In genomic region chr15:101162701-101163483, GRCh38 we compare ENCODE assay signal across 14 cellular contexts.
DNase-seq lines count a peak whose midpoint lies in the region; ATAC-seq and TF ChIP-seq lines count a peak whose summit lies in the region.
"Had no signal": no experiment of that assay in that cellular context is flagged by ENCODE, and none has a peak within 500 bp of the region (broad histone marks: within the 10 kb centered on the region; RNA-seq: fewer than 3 reads in every experiment).

No MANE protein-coding gene starts in this region.

- H3K27ac ChIP-seq in right atrium auricular region (peak overlapping the region; percentile 44 to 72), coronary artery (no peak overlapping the region), PC-9 (no peak overlapping the region), suprapubic skin (no peak overlapping the region)
- H3K27ac ChIP-seq: epithelial cell of prostate, right lobe of liver had no signal

- WGBS in suprapubic skin = 70% methylated on average over 10 of the region's 12 CpGs

- no peaks in the 10 kb centered on the region for H3K79me2 ChIP-seq in PC-9 (ENCODE audit: low read depth)

- no peaks in the 10 kb centered on the region for H3K27me3 Mint-ChIP-seq in activated T-helper 17 cell treated with anti-CD3 and anti-CD28 coated beads, Interleukin-2, amount 50 U/mL, for 72 hours
- peaks cover 7% of the 10 kb centered on the region for H3K27me3 Mint-ChIP-seq in nephron progenitor cell (ENCODE audit: low read depth, poor library complexity)

- H3F3A ChIP-seq in PC-9 (ENCODE audit: insufficient read depth, low read depth) = no peaks in the 10 kb centered on the region

- H3K4me1 Mint-ChIP-seq in activated T-helper 17 cell treated with anti-CD3 and anti-CD28 coated beads, Interleukin-2, amount 50 U/mL, for 72 hours = peaks cover 44% of the 10 kb centered on the region
- H3K4me1 Mint-ChIP-seq in nephron progenitor cell = peaks cover 35% of the 10 kb centered on the region

- TF ChIP-seq POLR2A in suprapubic skin (IDR thresholded peaks at IDR 0.05) = no peak

- BruUV-seq in PC-9 (replicated peaks; lab: Mats Ljungman, UMichigan) = no TSS peak

- H2AFZ ChIP-seq in PC-9 = no peak overlapping the region

- CTCF ChIA-PET in PC-9 (lab: Charles Lee) = no interaction called here

- H3K4me3 ChIP-seq in right atrium auricular region = no peak overlapping the region
- no peak overlapping the region for H3K4me3 ChIP-seq in coronary artery
- H3K4me3 ChIP-seq in PC-9 = no peak overlapping the region
- no peak overlapping the region for H3K4me3 ChIP-seq in suprapubic skin
- H3K4me3 ChIP-seq: MG63, right lobe of liver, stomach had no signal

- TF ChIP-seq CTCF in right atrium auricular region (IDR thresholded peaks at IDR 0.05) = no peak
- TF ChIP-seq CTCF in coronary artery (IDR thresholded peaks at IDR 0.05) = no peak
- TF ChIP-seq CTCF in PC-9 (conservative IDR thresholded peaks at IDR 0.05) = no peak
- no peak for TF ChIP-seq CTCF in nephron progenitor cell (IDR thresholded peaks at IDR 0.05)
- no peak for TF ChIP-seq CTCF in suprapubic skin (IDR thresholded peaks at IDR 0.05)

- no peaks in the 10 kb centered on the region for H4K20me1 ChIP-seq in PC-9 (ENCODE audit: insufficient read depth)

- peak; percentile 29 for DNase-seq in NCI-H1694 (lab: John Stamatoyannopoulos, UW)
- peak; percentile 72 for DNase-seq in right atrium auricular region (ENCODE audit: low spot score)
- DNase-seq in sciatic nerve (ENCODE audit: low spot score) = no peak
- DNase-seq in coronary artery (ENCODE audit: low spot score) = no peak
- DNase-seq in PC-9 = no peak
- no peak for DNase-seq in nephron progenitor cell
- no peak for DNase-seq in suprapubic skin (ENCODE audit: low spot score in 2 of 2)
- DNase-seq: MG63, right lobe of liver, stomach, T-cell had no signal

- H3K9me2 ChIP-seq in PC-9 (ENCODE audit: insufficient read depth) = no peaks in the 10 kb centered on the region

- no peaks in the 10 kb centered on the region for H3K27me3 ChIP-seq in right atrium auricular region
- H3K27me3 ChIP-seq in PC-9 (ENCODE audit: insufficient read depth, low read depth) = no peaks in the 10 kb centered on the region
- no peaks in the 10 kb centered on the region for H3K27me3 ChIP-seq in suprapubic skin
- H3K27me3 ChIP-seq: MG63, right lobe of liver, stomach had no signal

- TF ChIP-seq EP300 in suprapubic skin (IDR thresholded peaks at IDR 0.05) = no peak

- H3K4me1 ChIP-seq in right atrium auricular region = peaks cover 0 to 38% of the 10 kb centered on the region in 2 donors
- peaks cover 5% of the 10 kb centered on the region; the same call in 1 of the 2 replicates for H3K4me1 ChIP-seq in PC-9 (replicated peaks; ENCODE audit: insufficient read depth)
- peaks cover 23% of the 10 kb centered on the region for H3K4me1 ChIP-seq in suprapubic skin
- H3K4me1 ChIP-seq: right lobe of liver had no signal

- no peak overlapping the region for H3K4me3 Mint-ChIP-seq in activated T-helper 17 cell treated with anti-CD3 and anti-CD28 coated beads, Interleukin-2, amount 50 U/mL, for 72 hours
- H3K4me3 Mint-ChIP-seq in nephron progenitor cell = no peak overlapping the region
- H3K4me3 Mint-ChIP-seq: CD14-positive monocyte, T-cell had no signal

- H3K9me3 Mint-ChIP-seq in activated T-helper 17 cell treated with anti-CD3 and anti-CD28 coated beads, Interleukin-2, amount 50 U/mL, for 72 hours = peaks cover 25% of the 10 kb centered on the region
- H3K9me3 Mint-ChIP-seq in nephron progenitor cell = peaks cover 45% of the 10 kb centered on the region

- intact Hi-C loops in sciatic nerve (cut with DNase I) (no loop called here), PC-9 (cut with micrococcal nuclease; ENCODE audit: unreplicated experiment) (no loop called here)

- H3K4me2 ChIP-seq in PC-9 = no peak overlapping the region

- H3K27ac Mint-ChIP-seq in activated T-helper 17 cell treated with anti-CD3 and anti-CD28 coated beads, Interleukin-2, amount 50 U/mL, for 72 hours = peak overlapping the region; percentile 85
- no peak overlapping the region for H3K27ac Mint-ChIP-seq in nephron progenitor cell
- H3K27ac Mint-ChIP-seq: CD14-positive monocyte, T-cell had no signal

- POLR2A ChIA-PET in PC-9 (lab: Charles Lee; ENCODE audit: unreplicated experiment) = no interaction called here

- H3K36me3 Mint-ChIP-seq in activated T-helper 17 cell treated with anti-CD3 and anti-CD28 coated beads, Interleukin-2, amount 50 U/mL, for 72 hours (ENCODE audit: low read depth) = peaks cover 7% of the 10 kb centered on the region
- H3K36me3 Mint-ChIP-seq in nephron progenitor cell (ENCODE audit: low read depth) = peaks cover 25% of the 10 kb centered on the region

- H3K9me3 ChIP-seq in right atrium auricular region (peaks cover 9 to 30% of the 10 kb centered on the region in 2 donors), PC-9 (ENCODE audit: insufficient read depth, low read depth) (peaks cover 17% of the 10 kb centered on the region; the same call in 1 of the 2 replicates), suprapubic skin (peaks cover 4% of the 10 kb centered on the region)

- no peaks in the 10 kb centered on the region for H3K36me3 ChIP-seq in right atrium auricular region
- no peaks in the 10 kb centered on the region for H3K36me3 ChIP-seq in PC-9 (ENCODE audit: low read depth)
- H3K36me3 ChIP-seq in suprapubic skin = no peaks in the 10 kb centered on the region
- H3K36me3 ChIP-seq: right lobe of liver, stomach had no signal

- no peak for ATAC-seq in activated T-helper 17 cell treated with anti-CD3 and anti-CD28 coated beads, Interleukin-2, amount 50 U/mL, for 72 hours (replicated peaks)
- ATAC-seq in sciatic nerve = peak; percentile 33
- ATAC-seq: right lobe of liver, T-cell had no signal

Comparison
In these comparisons a context has a peak if more than half of its experiments do, and no peak if none do; other contexts are left out.
1. DNase-seq: peak in NCI-H1694 (single experiment) and right atrium auricular region (single experiment); none in sciatic nerve (single experiment), coronary artery (single experiment), PC-9 (0 of 2), nephron progenitor cell (single experiment) and suprapubic skin (0 of 2).
2. H3K27ac ChIP-seq: peak in right atrium auricular region (2 of 2); none in coronary artery (0 of 2), PC-9 (single experiment) and suprapubic skin (single experiment).